Comparison of ENCODE assay signal across 23 cellular contexts in the genomic region with DNA sequence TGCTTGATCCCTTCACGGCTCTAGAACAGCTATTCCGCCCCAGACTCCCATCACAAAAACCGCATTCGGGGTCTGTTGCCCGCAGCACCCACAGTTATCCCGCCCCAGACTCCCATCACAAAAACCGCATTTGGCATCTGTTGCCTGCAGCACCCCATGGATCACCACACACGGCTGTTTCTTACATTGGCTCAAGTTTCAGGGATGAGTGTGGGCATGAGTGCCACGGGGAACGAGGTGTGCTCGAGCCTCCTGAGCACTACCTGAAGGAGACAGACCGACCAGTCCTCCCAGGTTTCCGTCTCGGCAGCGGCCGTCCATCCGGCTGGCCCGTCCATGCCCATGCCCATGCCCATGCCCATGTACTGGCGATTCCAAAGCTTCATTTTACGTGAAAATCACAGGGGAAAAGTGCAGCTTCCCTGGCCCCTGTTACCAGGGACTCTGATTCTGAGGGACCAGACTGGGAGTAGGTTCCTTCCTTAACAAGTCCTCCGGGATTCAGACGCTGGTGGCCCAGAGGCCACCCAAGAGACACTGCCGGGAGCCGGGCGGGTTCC.
"Had no signal": no experiment of that assay in that cellular context is flagged by ENCODE, and none has a peak within 500 bp of the region (broad histone marks: within the 10 kb centered on the region; RNA-seq: fewer than 3 reads in every experiment).

No MANE protein-coding gene starts in this region.

- ATAC-seq: activated T-cell treated with anti-CD3 and anti-CD28 coated beads, Interleukin-2, amount 50 U/mL, for 72 hours; sciatic nerve; T-cell had no signal

- H3K36me3 Mint-ChIP-seq: immature natural killer cell, T-cell had no signal

- H3K4me1 Mint-ChIP-seq: immature natural killer cell, T-cell had no signal

- DNase-seq: activated CD4-positive, alpha-beta T cell treated with anti-CD3 and anti-CD28 coated beads for 1 hour; activated CD4-positive, alpha-beta T cell treated with anti-CD3 and anti-CD28 coated beads, Interleukin-2, amount 50 U/mL, for 1 hour; activated effector memory CD4-positive, alpha-beta T cell treated with Interleukin-2 at 50 U/mL for 16 hours; activated naive CD4-positive, alpha-beta T cell treated with anti-CD3 and anti-CD28 coated beads for 36 hours; activated T-cell treated with anti-CD3 and anti-CD28 coated beads, Interleukin-2, amount 50 U/mL, for 72 hours; amygdala; cortex of kidney; erythroblast; foreskin fibroblast; immature natural killer cell; kidney glomerular epithelial cell; left ventricle myocardium inferior; nucleus accumbens; small intestine; stimulated activated CD4-positive, alpha-beta T cell treated with anti-CD3 and anti-CD28 coated beads, Interleukin-4, amount 100 ng/mL, for 24 hours; stimulated activated naive CD4-positive, alpha-beta T cell treated with Interleukin-2 at 50 U/mL for 16 hours; T-cell had no signal

- H3K4me2 ChIP-seq: hepatocyte had no signal

- H3K4me3 ChIP-seq: cardiac muscle cell, hepatocyte, left ventricle myocardium inferior, thoracic aorta, upper lobe of left lung had no signal

- H3K9me3 ChIP-seq: left ventricle myocardium inferior, thoracic aorta, upper lobe of left lung had no signal

- H3K27ac Mint-ChIP-seq: activated naive CD4-positive, alpha-beta T cell treated with anti-CD3 and anti-CD28 coated beads for 36 hours; activated T-cell treated with anti-CD3 and anti-CD28 coated beads, Interleukin-2, amount 50 U/mL, for 72 hours; immature natural killer cell; T-cell had no signal

- H3K4me1 ChIP-seq: left ventricle myocardium inferior, upper lobe of left lung had no signal

- H3K79me2 ChIP-seq: hepatocyte had no signal

- FAIRE-seq: small intestine had no signal

- H3K9me3 Mint-ChIP-seq: activated naive CD4-positive, alpha-beta T cell treated with anti-CD3 and anti-CD28 coated beads for 36 hours; activated T-cell treated with anti-CD3 and anti-CD28 coated beads, Interleukin-2, amount 50 U/mL, for 72 hours; immature natural killer cell; nephron; T-cell had no signal

- H3K4me3 Mint-ChIP-seq: activated naive CD4-positive, alpha-beta T cell treated with anti-CD3 and anti-CD28 coated beads for 36 hours; activated T-cell treated with anti-CD3 and anti-CD28 coated beads, Interleukin-2, amount 50 U/mL, for 72 hours; immature natural killer cell; T-cell had no signal

- H3K27ac ChIP-seq: cardiac muscle cell, hepatocyte, left ventricle myocardium inferior, thoracic aorta, upper lobe of left lung had no signal

- H3K36me3 ChIP-seq: cardiac muscle cell, left ventricle myocardium inferior, thoracic aorta, upper lobe of left lung had no signal

- H3K27me3 ChIP-seq: cardiac muscle cell, hepatocyte, upper lobe of left lung had no signal

- H2AFZ ChIP-seq: hepatocyte had no signal
